Comparison of ENCODE assay signal across 19 cellular contexts in genomic region chr12:77167801-77168200, GRCh38.
"Had no signal": no experiment of that assay in that cellular context is flagged by ENCODE, and none has a peak within 500 bp of the region (broad histone marks: within the 10 kb centered on the region; RNA-seq: fewer than 3 reads in every experiment).

No MANE protein-coding gene starts in this region.

- H3K36me3 ChIP-seq: sigmoid colon, stomach, upper lobe of left lung had no signal

- DNase-seq: activated CD4-positive, alpha-beta T cell treated with anti-CD3 and anti-CD28 coated beads for 1 hour; activated CD4-positive, alpha-beta T cell treated with anti-CD3 and anti-CD28 coated beads, Interleukin-2, amount 50 U/mL, for 48 hours; activated CD8-positive, alpha-beta memory T cell treated with anti-CD3 and anti-CD28 coated beads, Interleukin-2, amount 10 ng/mL, durations not matched to agents 7 days and 5 days; activated T-cell treated with anti-CD3 and anti-CD28 coated beads, Interleukin-2, amount 50 U/mL, for 1 hour; effector CD4-positive, alpha-beta T cell; sigmoid colon; stimulated activated CD4-positive, alpha-beta T cell treated with anti-CD3 and anti-CD28 coated beads, Interleukin-2, amount 100 ng/mL, for 24 hours; stomach; T-helper 9 cell; testis; upper lobe of left lung had no signal

- H3K4me3 ChIP-seq: coronary artery, lung, sigmoid colon, stomach, testis, upper lobe of left lung had no signal

- FAIRE-seq: endothelial cell of umbilical vein, islet of Langerhans had no signal

- ATAC-seq: activated CD8-positive, alpha-beta memory T cell treated with anti-CD3 and anti-CD28 coated beads, Interleukin-2, amount 10 ng/mL, durations not matched to agents 7 days and 5 days had no signal

- H3K27ac Mint-ChIP-seq: activated CD8-positive, alpha-beta memory T cell treated with anti-CD3 and anti-CD28 coated beads, Interleukin-2, amount 10 ng/mL, durations not matched to agents 7 days and 5 days; activated naive CD4-positive, alpha-beta T cell treated with anti-CD3 and anti-CD28 coated beads, Interleukin-2, amount 50 U/mL, for 24 hours had no signal

- H3K4me3 Mint-ChIP-seq: activated CD8-positive, alpha-beta memory T cell treated with anti-CD3 and anti-CD28 coated beads, Interleukin-2, amount 10 ng/mL, durations not matched to agents 7 days and 5 days; activated naive CD4-positive, alpha-beta T cell treated with anti-CD3 and anti-CD28 coated beads, Interleukin-2, amount 50 U/mL, for 24 hours; central memory CD8-positive, alpha-beta T cell; neural crest cell had no signal

- H3K27ac ChIP-seq: coronary artery, sigmoid colon, stomach, testis, upper lobe of left lung, VCaP had no signal

- H3K4me1 ChIP-seq: sigmoid colon, stomach, testis, upper lobe of left lung had no signal

- H3K9me3 Mint-ChIP-seq: central memory CD8-positive, alpha-beta T cell; neural crest cell had no signal

- H3K27me3 ChIP-seq: sigmoid colon, stomach, testis, upper lobe of left lung had no signal

- H3K9me3 ChIP-seq: sigmoid colon, stomach, testis, upper lobe of left lung had no signal

- H3K36me3 Mint-ChIP-seq: activated CD8-positive, alpha-beta memory T cell treated with anti-CD3 and anti-CD28 coated beads, Interleukin-2, amount 10 ng/mL, durations not matched to agents 7 days and 5 days; activated naive CD4-positive, alpha-beta T cell treated with anti-CD3 and anti-CD28 coated beads, Interleukin-2, amount 50 U/mL, for 24 hours had no signal

- H3K27me3 Mint-ChIP-seq: activated CD8-positive, alpha-beta memory T cell treated with anti-CD3 and anti-CD28 coated beads, Interleukin-2, amount 10 ng/mL, durations not matched to agents 7 days and 5 days; activated naive CD4-positive, alpha-beta T cell treated with anti-CD3 and anti-CD28 coated beads, Interleukin-2, amount 50 U/mL, for 24 hours; central memory CD8-positive, alpha-beta T cell had no signal

- H3K4me1 Mint-ChIP-seq: activated CD8-positive, alpha-beta memory T cell treated with anti-CD3 and anti-CD28 coated beads, Interleukin-2, amount 10 ng/mL, durations not matched to agents 7 days and 5 days; activated naive CD4-positive, alpha-beta T cell treated with anti-CD3 and anti-CD28 coated beads, Interleukin-2, amount 50 U/mL, for 24 hours; central memory CD8-positive, alpha-beta T cell had no signal
